23 cellular contexts compared by ENCODE assay signal in the genomic region with DNA sequence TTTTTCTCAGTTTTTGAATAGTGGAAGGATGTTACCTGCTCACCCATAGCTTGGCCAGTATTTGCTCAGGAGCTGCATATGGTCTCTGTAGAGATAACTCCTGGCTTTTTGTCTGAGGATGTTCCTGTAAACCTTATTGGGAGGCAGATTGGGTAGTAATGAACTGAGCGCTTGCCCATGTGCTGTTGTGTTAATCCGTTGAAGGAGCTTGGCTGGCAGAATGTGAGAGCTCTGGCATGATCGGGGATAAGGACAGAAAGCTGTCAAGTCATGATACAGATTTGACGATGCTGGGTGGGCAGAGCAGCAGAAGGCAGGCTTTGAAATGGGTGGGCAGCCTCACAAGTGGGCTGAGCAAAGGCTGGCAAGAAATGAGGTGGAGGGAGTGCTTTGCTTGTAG. TPM values are rescaled to one million over a fixed set of nuclear protein-coding genes. Genes with fewer than 3 reads are reported as not detected.
A peak's percentile ranks its signal among the peaks of the same experiment; 100 is the strongest.
DNase-seq lines count a peak whose midpoint lies in the region; ATAC-seq, FAIRE-seq and TF ChIP-seq lines count a peak whose summit lies in the region.
"Had no signal": no experiment of that assay in that cellular context is flagged by ENCODE, and none has a peak within 500 bp of the region (broad histone marks: within the 10 kb centered on the region; RNA-seq: fewer than 3 reads in every experiment).

No MANE protein-coding gene starts in this region.

- H3K9ac ChIP-seq in astrocyte (ENCODE audit: low read length), result no peak overlapping the region

- no peak for TF ChIP-seq EP300 in esophagus muscularis mucosa (IDR thresholded peaks at IDR 0.05)

- peak overlapping the region; percentile 84 for H3K27ac Mint-ChIP-seq in astrocyte (ENCODE audit: unreplicated experiment)
- H3K27ac Mint-ChIP-seq in CD4-positive, alpha-beta T cell, result no peak overlapping the region
- H3K27ac Mint-ChIP-seq: CD4-positive, CD25-positive, alpha-beta regulatory T cell had no signal

- H3K4me3 ChIP-seq in astrocyte (ENCODE audit: insufficient read depth, low read depth, low read length), result no peak overlapping the region
- no peak overlapping the region for H3K4me3 ChIP-seq in esophagus muscularis mucosa
- H3K4me3 ChIP-seq: HAP-1 had no signal

- H3K4me3 Mint-ChIP-seq in astrocyte (ENCODE audit: unreplicated experiment), result no peak overlapping the region
- H3K4me3 Mint-ChIP-seq in CD4-positive, alpha-beta T cell, result no peak overlapping the region
- H3K4me3 Mint-ChIP-seq: CD4-positive, CD25-positive, alpha-beta regulatory T cell had no signal

- H3K9me3 Mint-ChIP-seq in astrocyte (ENCODE audit: unreplicated experiment), result peaks cover 3% of the 10 kb centered on the region
- no peaks in the 10 kb centered on the region for H3K9me3 Mint-ChIP-seq in CD4-positive, alpha-beta T cell

- H3K36me3 Mint-ChIP-seq in astrocyte (ENCODE audit: low read depth, unreplicated experiment), result no peaks in the 10 kb centered on the region
- no peaks in the 10 kb centered on the region for H3K36me3 Mint-ChIP-seq in CD4-positive, alpha-beta T cell (ENCODE audit: low read depth)
- H3K36me3 Mint-ChIP-seq: CD4-positive, CD25-positive, alpha-beta regulatory T cell had no signal

- H3K27me3 ChIP-seq in astrocyte (ENCODE audit: insufficient read depth, low read length) (no peaks in the 10 kb centered on the region), esophagus muscularis mucosa (peaks cover 0 to 8% (median 0%) of the 10 kb centered on the region in 4 donors)
- no peaks in the 10 kb centered on the region for H3K27me3 ChIP-seq in CD4-positive, alpha-beta T cell (ENCODE audit: control insufficient read depth, insufficient read depth, low read length)

- TF ChIP-seq CTCF in astrocyte (IDR thresholded peaks at IDR 0.05; ENCODE audit: insufficient read depth, low read depth, low read length) (no peak), esophagus muscularis mucosa (IDR thresholded peaks at IDR 0.05) (no peak)
- TF ChIP-seq CTCF in CD4-positive, alpha-beta T cell (IDR thresholded peaks at IDR 0.05), result no peak

- no peak overlapping the region for H3K4me2 ChIP-seq in astrocyte (ENCODE audit: low read length)

- intact Hi-C loops in esophagus muscularis mucosa (cut with DNase I), result no loop called here
- intact Hi-C loops in CD4-positive, alpha-beta T cell (cut with DNase I, micrococcal nuclease), result no loop called here

- POLR2A ChIA-PET in CD4-positive, alpha-beta T cell (lab: Charles Lee), result no interaction called here

- H3K27me3 Mint-ChIP-seq in astrocyte (ENCODE audit: low read depth, unreplicated experiment), result no peaks in the 10 kb centered on the region
- peaks cover 24% of the 10 kb centered on the region for H3K27me3 Mint-ChIP-seq in CD4-positive, alpha-beta T cell

- FAIRE-seq in astrocyte (lab: Jason Lieb, UNC), result no peak
- FAIRE-seq: GM12891, HTR-8/SVneo had no signal

- no peaks in the 10 kb centered on the region for H3K79me2 ChIP-seq in astrocyte (ENCODE audit: insufficient read depth, low read length)

- no peaks in the 10 kb centered on the region for H3K4me1 ChIP-seq in astrocyte (ENCODE audit: insufficient read depth, low read length)
- no peaks in the 10 kb centered on the region for H3K4me1 ChIP-seq in esophagus muscularis mucosa

- peaks cover 24% of the 10 kb centered on the region for H3K4me1 Mint-ChIP-seq in astrocyte (ENCODE audit: low read depth, unreplicated experiment)
- no peaks in the 10 kb centered on the region for H3K4me1 Mint-ChIP-seq in CD4-positive, alpha-beta T cell (ENCODE audit: low read depth)
- H3K4me1 Mint-ChIP-seq: CD4-positive, CD25-positive, alpha-beta regulatory T cell had no signal

- no peak for TF ChIP-seq POLR2A in esophagus muscularis mucosa (IDR thresholded peaks at IDR 0.05; ENCODE audit: low read depth)

- no peak overlapping the region for H3K27ac ChIP-seq in astrocyte (ENCODE audit: low read depth, low read length)
- no peak overlapping the region for H3K27ac ChIP-seq in esophagus muscularis mucosa (replicated peaks in 1 of 4)
- peak overlapping the region; percentile 63 for H3K27ac ChIP-seq in temporal lobe (ENCODE audit: low read depth, low read length)
- H3K27ac ChIP-seq in CD4-positive, alpha-beta T cell (ENCODE audit: low read depth, low read length), result no peak overlapping the region
- H3K27ac ChIP-seq: HL-60 had no signal

- CTCF ChIA-PET in CD4-positive, alpha-beta T cell (lab: Charles Lee), result interaction anchor here (1.3 kb wide), 1 partner anchor 11 kb away, joined by 3 read pairs; no protein-coding TSS in a partner anchor

- H3K9me3 ChIP-seq in astrocyte (ENCODE audit: insufficient read depth, low read depth, low read length) (no peaks in the 10 kb centered on the region), esophagus muscularis mucosa (peaks cover 0 to 8% (median 0%) of the 10 kb centered on the region in 4 donors)
- H3K9me3 ChIP-seq in CD4-positive, alpha-beta T cell (ENCODE audit: control insufficient read depth, low read length), result no peaks in the 10 kb centered on the region
- H3K9me3 ChIP-seq: HAP-1 had no signal

- DNase-seq in G401 (ENCODE audit: low spot score) (peak; percentile 85), astrocyte (ENCODE audit: low read depth) (no peak), esophagus muscularis mucosa (ENCODE audit: extremely low spot score) (peak; percentile 87), HCEC 1CT (no peak)
- no peak for DNase-seq in CD4-positive, alpha-beta T cell
- DNase-seq: ACHN; AML-193; CD4-positive, CD25-positive, alpha-beta regulatory T cell; GF-D8; NCI-H187; NCI-H226; NCI-H526 treated with DMSO at 0.1 percent for 48 hours; NK-92 treated with Interleukin-12 subunit alpha and Interleukin-12 subunit beta, amount 100 ng/mL, for 24 hours; SHP77 treated with DMSO at 0.1 percent for 48 hours had no signal

- H4K20me1 ChIP-seq in astrocyte (ENCODE audit: insufficient read depth, low read length), result no peaks in the 10 kb centered on the region

- 92% methylated on average over 4 of the region's 4 CpGs for WGBS in esophagus muscularis mucosa

- no peak overlapping the region for H2AFZ ChIP-seq in astrocyte (ENCODE audit: low read depth, low read length)

- in situ Hi-C loops in G401 (cut with HindIII; ENCODE audit: low sequenced_read_pairs), result no loop called here

- H3K36me3 ChIP-seq in astrocyte (ENCODE audit: insufficient read depth, low read length), result no peaks in the 10 kb centered on the region
- H3K36me3 ChIP-seq in esophagus muscularis mucosa, result no peaks in the 10 kb centered on the region
- H3K36me3 ChIP-seq: HAP-1 had no signal

- no peak for ATAC-seq in CD4-positive, alpha-beta T cell (ENCODE audit: poor library complexity)
- ATAC-seq in HG03175 (IDR thresholded peaks at IDR 0.05; ENCODE audit: unreplicated experiment), result no peak
- ATAC-seq: SK-N-SH treated with all-trans-retinoic acid at 6 μM for 48 hours had no signal

RNA-seq across cellular contexts. Expression of gene SH3GL3, which starts 27.4 kb away (rescaled TPM):
- total RNA-seq in G401 (2014; rRNA removed; shearing (Covaris generic)), result not detected in 2 replicates
- total RNA-seq in astrocyte (2.5 and 2.7 TPM in 2 replicates), esophagus muscularis mucosa (under 1 TPM in 1 of 4 donors, not detected in 3; 0.19 TPM), temporal lobe (129 TPM)
- not detected for total RNA-seq in CD4-positive, alpha-beta T cell
- total RNA-seq: CD4-positive, CD25-positive, alpha-beta regulatory T cell; LHCN-M2; OCI-LY7 had no signal

Comparison
In these comparisons a context has a peak if more than half of its experiments do, and no peak if none do; other contexts are left out.
1. DNase-seq: peak in G401 (single experiment) and esophagus muscularis mucosa (single experiment); none in astrocyte (single experiment), CD4-positive, alpha-beta T cell (0 of 10) and HCEC 1CT (single experiment).
2. RNA of gene SH3GL3, which starts 27.4 kb away (total RNA-seq): 129 TPM in temporal lobe (single experiment); 2.5 to 2.7 TPM in astrocyte, 0.19 TPM in esophagus muscularis mucosa, not detected in CD4-positive, alpha-beta T cell and not detected in G401; every median in the first group is over 10 times any median in the second.